Comparison of ENCODE assay signal across 8 cellular contexts in genomic region chr2:3303583-3304406, GRCh38.
DNase-seq lines count a peak whose midpoint lies in the region; ATAC-seq, FAIRE-seq and TF ChIP-seq lines count a peak whose summit lies in the region.

No MANE protein-coding gene starts in this region.

- H3K36me3 ChIP-seq in ascending aorta = no peaks in the 10 kb centered on the region

- TF ChIP-seq POLR2A in GM12892 (IDR thresholded peaks at IDR 0.05; ENCODE audit: low read depth, low read length) = no peak

- intact Hi-C loops in ascending aorta (cut with DNase I) = loop anchor here (5.0 kb wide), 1 partner anchor 1451 kb away; no protein-coding TSS in a partner anchor

- peak overlapping the region; percentile 7 for H3K4me3 Mint-ChIP-seq in T-helper 2 cell treated with Interferon-gamma antibody and Interleukin-4, amounts not matched to agents 5 μg/mL and 100 μg/mL, for 36 hours

- TF ChIP-seq CTCF in ascending aorta (IDR thresholded peaks at IDR 0.05) (peak; percentile 77 to 90 (median 80)), retinal pigment epithelial cell (conservative IDR thresholded peaks at IDR 0.05; ENCODE audit: low read depth, low read length) (peak; percentile 95)

- peaks cover 6% of the 10 kb centered on the region for H3K36me3 Mint-ChIP-seq in T-helper 2 cell treated with Interferon-gamma antibody and Interleukin-4, amounts not matched to agents 5 μg/mL and 100 μg/mL, for 36 hours (ENCODE audit: low read depth)

- H3K27me3 Mint-ChIP-seq in T-helper 2 cell treated with Interferon-gamma antibody and Interleukin-4, amounts not matched to agents 5 μg/mL and 100 μg/mL, for 36 hours (ENCODE audit: low read depth) = no peaks in the 10 kb centered on the region

- peak; percentile 93 for ATAC-seq in HG02840 (IDR thresholded peaks at IDR 0.05; ENCODE audit: low FRiP score, unreplicated experiment)

- H3K27ac Mint-ChIP-seq in T-helper 2 cell treated with Interferon-gamma antibody and Interleukin-4, amounts not matched to agents 5 μg/mL and 100 μg/mL, for 36 hours = no peak overlapping the region

- peak overlapping the region; percentile 38 to 45 for H3K4me3 ChIP-seq in ascending aorta
- peak overlapping the region; percentile 47 for H3K4me3 ChIP-seq in retinal pigment epithelial cell (ENCODE audit: low read length)

- FAIRE-seq in GM12892 (lab: Jason Lieb, UNC) = peak; percentile 44

- no peaks in the 10 kb centered on the region for H3K9me3 ChIP-seq in ascending aorta

- H3K4me1 Mint-ChIP-seq in T-helper 2 cell treated with Interferon-gamma antibody and Interleukin-4, amounts not matched to agents 5 μg/mL and 100 μg/mL, for 36 hours (ENCODE audit: low read depth) = peaks cover 5% of the 10 kb centered on the region

- no peaks in the 10 kb centered on the region for H3K4me1 ChIP-seq in ascending aorta

- no peaks in the 10 kb centered on the region for H3K9me3 Mint-ChIP-seq in T-helper 2 cell treated with Interferon-gamma antibody and Interleukin-4, amounts not matched to agents 5 μg/mL and 100 μg/mL, for 36 hours

- no peak overlapping the region for H3K27ac ChIP-seq in ascending aorta

- H3K27me3 ChIP-seq in ascending aorta = no peaks in the 10 kb centered on the region

- DNase-seq in GM12892 (ENCODE audit: insufficient read length) (peak; percentile 81), NCI-H1417 treated with DMSO at 0.1 percent for 48 hours (lab: John Stamatoyannopoulos, UW) (peak; percentile 62), ascending aorta (ENCODE audit: low spot score in 2 of 2) (peak; percentile 40 to 89), hepatic stellate cell (ENCODE audit: low spot score) (peak; percentile 92), retinal pigment epithelial cell (ENCODE audit: low read depth) (peak; percentile 61), cortex of kidney (lab: John Stamatoyannopoulos, UW) (no peak)
- peak; percentile 72 for DNase-seq in T-helper 2 cell treated with Interferon-gamma antibody and Interleukin-4, amounts not matched to agents 5 μg/mL and 100 μg/mL, for 36 hours (ENCODE audit: low spot score)
